1 cellular context compared by ENCODE assay signal in the genomic region with DNA sequence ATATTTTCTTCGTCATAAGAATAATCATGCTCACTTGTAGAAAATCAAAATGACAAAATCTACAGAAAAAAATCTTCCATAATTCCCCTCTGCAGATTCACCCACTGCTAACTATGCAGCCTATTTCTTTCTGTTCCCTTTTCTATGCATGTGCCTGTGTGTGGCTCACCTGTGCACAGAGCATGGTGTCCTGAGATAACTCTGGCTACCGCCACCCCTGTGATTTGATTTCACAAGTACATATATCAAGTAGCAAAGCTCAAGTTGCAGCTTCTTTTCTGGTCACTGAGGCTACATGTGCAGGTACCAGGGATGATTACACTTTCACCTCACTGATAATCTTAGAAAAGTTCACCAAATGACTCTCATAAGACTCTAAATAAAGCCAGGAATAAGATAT.
TF ChIP-seq lines count a peak whose summit lies in the region.

No MANE protein-coding gene starts in this region.

TF ChIP-seq in GM12878, 131 proteins besides CTCF, POLR2A, EP300 and RAD21:
- TF ChIP-seq YY1 (IDR thresholded peaks at IDR 0.05; ENCODE audit: low read depth, low read length) (no peak), CHD2 (IDR thresholded peaks at IDR 0.05; ENCODE audit: borderline replicate concordance, low read depth, low read length) (no peak), CHD1 (IDR thresholded peaks at IDR 0.05; ENCODE audit: low read depth, low read length) (no peak), ZZZ3 (IDR thresholded peaks at IDR 0.05; ENCODE audit: control insufficient read depth, insufficient read length, low read depth) (no peak), NBN (IDR thresholded peaks at IDR 0.05) (no peak), SMC3 (IDR thresholded peaks at IDR 0.05; ENCODE audit: borderline replicate concordance, low read length) (no peak), HDGF (IDR thresholded peaks at IDR 0.05) (no peak), RB1 (IDR thresholded peaks at IDR 0.05; ENCODE audit: borderline replicate concordance) (no peak), BACH1 (IDR thresholded peaks at IDR 0.05; ENCODE audit: borderline replicate concordance) (no peak), POLR2AphosphoS2 (IDR thresholded peaks at IDR 0.05; ENCODE audit: low read depth, low read length) (no peak)
- TF ChIP-seq, protein P1, sequence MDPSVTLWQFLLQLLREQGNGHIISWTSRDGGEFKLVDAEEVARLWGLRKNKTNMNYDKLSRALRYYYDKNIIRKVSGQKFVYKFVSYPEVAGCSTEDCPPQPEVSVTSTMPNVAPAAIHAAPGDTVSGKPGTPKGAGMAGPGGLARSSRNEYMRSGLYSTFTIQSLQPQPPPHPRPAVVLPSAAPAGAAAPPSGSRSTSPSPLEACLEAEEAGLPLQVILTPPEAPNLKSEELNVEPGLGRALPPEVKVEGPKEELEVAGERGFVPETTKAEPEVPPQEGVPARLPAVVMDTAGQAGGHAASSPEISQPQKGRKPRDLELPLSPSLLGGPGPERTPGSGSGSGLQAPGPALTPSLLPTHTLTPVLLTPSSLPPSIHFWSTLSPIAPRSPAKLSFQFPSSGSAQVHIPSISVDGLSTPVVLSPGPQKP (IDR thresholded peaks at IDR 0.05; ENCODE audit: low read depth, low read length): no peak
- TF ChIP-seq, protein P2, sequence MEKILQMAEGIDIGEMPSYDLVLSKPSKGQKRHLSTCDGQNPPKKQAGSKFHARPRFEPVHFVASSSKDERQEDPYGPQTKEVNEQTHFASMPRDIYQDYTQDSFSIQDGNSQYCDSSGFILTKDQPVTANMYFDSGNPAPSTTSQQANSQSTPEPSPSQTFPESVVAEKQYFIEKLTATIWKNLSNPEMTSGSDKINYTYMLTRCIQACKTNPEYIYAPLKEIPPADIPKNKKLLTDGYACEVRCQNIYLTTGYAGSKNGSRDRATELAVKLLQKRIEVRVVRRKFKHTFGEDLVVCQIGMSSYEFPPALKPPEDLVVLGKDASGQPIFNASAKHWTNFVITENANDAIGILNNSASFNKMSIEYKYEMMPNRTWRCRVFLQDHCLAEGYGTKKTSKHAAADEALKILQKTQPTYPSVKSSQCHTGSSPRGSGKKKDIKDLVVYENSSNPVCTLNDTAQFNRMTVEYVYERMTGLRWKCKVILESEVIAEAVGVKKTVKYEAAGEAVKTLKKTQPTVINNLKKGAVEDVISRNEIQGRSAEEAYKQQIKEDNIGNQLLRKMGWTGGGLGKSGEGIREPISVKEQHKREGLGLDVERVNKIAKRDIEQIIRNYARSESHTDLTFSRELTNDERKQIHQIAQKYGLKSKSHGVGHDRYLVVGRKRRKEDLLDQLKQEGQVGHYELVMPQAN (conservative IDR thresholded peaks at IDR 0.05): no peak
- TF ChIP-seq, protein P3, sequence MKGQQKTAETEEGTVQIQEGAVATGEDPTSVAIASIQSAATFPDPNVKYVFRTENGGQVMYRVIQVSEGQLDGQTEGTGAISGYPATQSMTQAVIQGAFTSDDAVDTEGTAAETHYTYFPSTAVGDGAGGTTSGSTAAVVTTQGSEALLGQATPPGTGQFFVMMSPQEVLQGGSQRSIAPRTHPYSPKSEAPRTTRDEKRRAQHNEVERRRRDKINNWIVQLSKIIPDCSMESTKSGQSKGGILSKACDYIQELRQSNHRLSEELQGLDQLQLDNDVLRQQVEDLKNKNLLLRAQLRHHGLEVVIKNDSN (IDR thresholded peaks at IDR 0.05; ENCODE audit: borderline replicate concordance, extremely low read length, insufficient read depth, low read depth, low read length): no peak
